1 cellular context compared by ENCODE assay signal in the genomic region with DNA sequence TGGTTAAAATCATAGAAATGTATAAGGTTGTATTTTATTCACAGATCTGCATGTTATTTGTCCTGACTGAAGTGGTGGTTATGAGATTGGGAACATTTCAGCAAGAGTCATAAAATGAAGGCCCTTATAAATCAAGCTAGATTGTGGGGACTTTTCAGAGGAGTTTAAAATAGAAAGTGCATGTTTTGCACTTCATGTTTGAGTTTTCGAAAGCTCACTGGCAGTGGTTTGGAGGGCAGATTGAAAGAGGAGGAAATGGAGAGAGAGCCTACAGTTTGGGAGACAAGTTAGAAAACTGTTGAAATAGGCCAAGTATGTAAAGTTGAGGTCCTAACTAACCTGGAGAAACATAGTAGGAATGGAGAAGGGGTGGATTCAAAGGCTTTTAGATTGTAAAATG.
TF ChIP-seq lines count a peak whose summit lies in the region.

No MANE protein-coding gene starts in this region.

TF ChIP-seq in GM12878, 131 proteins besides CTCF, POLR2A, EP300 and RAD21 (continued from another document):
- TF ChIP-seq, protein P1, sequence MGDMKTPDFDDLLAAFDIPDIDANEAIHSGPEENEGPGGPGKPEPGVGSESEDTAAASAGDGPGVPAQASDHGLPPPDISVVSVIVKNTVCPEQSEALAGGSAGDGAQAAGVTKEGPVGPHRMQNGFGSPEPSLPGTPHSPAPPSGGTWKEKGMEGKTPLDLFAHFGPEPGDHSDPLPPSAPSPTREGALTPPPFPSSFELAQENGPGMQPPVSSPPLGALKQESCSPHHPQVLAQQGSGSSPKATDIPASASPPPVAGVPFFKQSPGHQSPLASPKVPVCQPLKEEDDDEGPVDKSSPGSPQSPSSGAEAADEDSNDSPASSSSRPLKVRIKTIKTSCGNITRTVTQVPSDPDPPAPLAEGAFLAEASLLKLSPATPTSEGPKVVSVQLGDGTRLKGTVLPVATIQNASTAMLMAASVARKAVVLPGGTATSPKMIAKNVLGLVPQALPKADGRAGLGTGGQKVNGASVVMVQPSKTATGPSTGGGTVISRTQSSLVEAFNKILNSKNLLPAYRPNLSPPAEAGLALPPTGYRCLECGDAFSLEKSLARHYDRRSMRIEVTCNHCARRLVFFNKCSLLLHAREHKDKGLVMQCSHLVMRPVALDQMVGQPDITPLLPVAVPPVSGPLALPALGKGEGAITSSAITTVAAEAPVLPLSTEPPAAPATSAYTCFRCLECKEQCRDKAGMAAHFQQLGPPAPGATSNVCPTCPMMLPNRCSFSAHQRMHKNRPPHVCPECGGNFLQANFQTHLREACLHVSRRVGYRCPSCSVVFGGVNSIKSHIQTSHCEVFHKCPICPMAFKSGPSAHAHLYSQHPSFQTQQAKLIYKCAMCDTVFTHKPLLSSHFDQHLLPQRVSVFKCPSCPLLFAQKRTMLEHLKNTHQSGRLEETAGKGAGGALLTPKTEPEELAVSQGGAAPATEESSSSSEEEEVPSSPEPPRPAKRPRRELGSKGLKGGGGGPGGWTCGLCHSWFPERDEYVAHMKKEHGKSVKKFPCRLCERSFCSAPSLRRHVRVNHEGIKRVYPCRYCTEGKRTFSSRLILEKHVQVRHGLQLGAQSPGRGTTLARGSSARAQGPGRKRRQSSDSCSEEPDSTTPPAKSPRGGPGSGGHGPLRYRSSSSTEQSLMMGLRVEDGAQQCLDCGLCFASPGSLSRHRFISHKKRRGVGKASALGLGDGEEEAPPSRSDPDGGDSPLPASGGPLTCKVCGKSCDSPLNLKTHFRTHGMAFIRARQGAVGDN (IDR thresholded peaks at IDR 0.05): 0 out of 2 replicates have a peak, but pooled peaks have one; percentile 24
- TF ChIP-seq CEBPB (IDR thresholded peaks at IDR 0.05; ENCODE audit: borderline replicate concordance in 1 of 2, low read depth in 2 of 2, low read length in 2 of 2): no peak
- no peak for TF ChIP-seq BCL3 (IDR thresholded peaks at IDR 0.05; ENCODE audit: borderline replicate concordance, insufficient read depth, low read depth, low read length, poor library complexity, severe bottlenecking)
TF ChIP-seq in GM12878: peak in this region for 9.
